In genomic region chr22:46100401-46101105, GRCh38 we compare ENCODE assay signal across 25 cellular contexts. TPM values are rescaled to one million over a fixed set of nuclear protein-coding genes. Genes with fewer than 3 reads are reported as not detected.
DNase-seq lines count a peak whose midpoint lies in the region; ATAC-seq and TF ChIP-seq lines count a peak whose summit lies in the region.
"Had no signal": no experiment of that assay in that cellular context is flagged by ENCODE, and none has a peak within 500 bp of the region (broad histone marks: within the 10 kb centered on the region; RNA-seq: fewer than 3 reads in every experiment).

No MANE protein-coding gene starts in this region.

- TF ChIP-seq CTCF in HEK293 (tag by site-specific recombination; IDR thresholded peaks at IDR 0.05) (no peak), body of pancreas (IDR thresholded peaks at IDR 0.05) (no peak), osteoblast (IDR thresholded peaks at IDR 0.05; ENCODE audit: extremely low read depth, low read depth, low read length) (no peak), testis (IDR thresholded peaks at IDR 0.05) (no peak)
- no peak for TF ChIP-seq CTCF in CD4-positive, alpha-beta T cell (IDR thresholded peaks at IDR 0.05)

- H3K9me3 Mint-ChIP-seq in CD4-positive, alpha-beta T cell, result no peaks in the 10 kb centered on the region
- H3K9me3 Mint-ChIP-seq: activated naive CD4-positive, alpha-beta T cell treated with anti-CD3 and anti-CD28 coated beads, Interleukin-2, amount 10 ng/mL, durations not matched to agents 7 days and 5 days; activated T-cell treated with anti-CD3 and anti-CD28 coated beads, Interleukin-2, amount 50 U/mL, for 72 hours; CD14-positive monocyte; HFFc6; memory B cell; naive B cell had no signal

- TF ChIP-seq POLR2A in body of pancreas (IDR thresholded peaks at IDR 0.05) (no peak), testis (IDR thresholded peaks at IDR 0.05) (no peak)

- intact Hi-C loops in body of pancreas (cut with DNase I) (no loop called here), testis (cut with DNase I; ENCODE audit: low total_unique reads) (no loop called here)
- intact Hi-C loops in CD4-positive, alpha-beta T cell (cut with DNase I, micrococcal nuclease), result no loop called here

- H3K27ac ChIP-seq in HEK293 (ENCODE audit: extremely low read depth, low read depth, low read length) (no peak overlapping the region), body of pancreas (peak overlapping the region in 3 of 4 donors; percentile 18 to 91 (median 58)), osteoblast (ENCODE audit: low read depth, low read length) (peak overlapping the region; percentile 47), testis (peak overlapping the region; percentile 36 to 95)
- no peak overlapping the region for H3K27ac ChIP-seq in CD4-positive, alpha-beta T cell (ENCODE audit: low read depth, low read length)
- H3K27ac ChIP-seq: right lobe of liver had no signal

- no peaks in the 10 kb centered on the region for H3K36me3 Mint-ChIP-seq in CD4-positive, alpha-beta T cell (ENCODE audit: low read depth)
- H3K36me3 Mint-ChIP-seq: activated naive CD4-positive, alpha-beta T cell treated with anti-CD3 and anti-CD28 coated beads, Interleukin-2, amount 10 ng/mL, durations not matched to agents 7 days and 5 days; naive B cell had no signal

- H3K27ac Mint-ChIP-seq in CD4-positive, alpha-beta T cell, result no peak overlapping the region
- H3K27ac Mint-ChIP-seq: activated naive CD4-positive, alpha-beta T cell treated with anti-CD3 and anti-CD28 coated beads, Interleukin-2, amount 10 ng/mL, durations not matched to agents 7 days and 5 days; activated T-cell treated with anti-CD3 and anti-CD28 coated beads, Interleukin-2, amount 50 U/mL, for 72 hours; CD14-positive monocyte; memory B cell had no signal

- H3K9me3 ChIP-seq in HEK293 (ENCODE audit: control insufficient read depth, insufficient read depth, low read depth, low read length) (no peaks in the 10 kb centered on the region), body of pancreas (no peaks in the 10 kb centered on the region), osteoblast (ENCODE audit: low read depth, low read length) (no peaks in the 10 kb centered on the region), testis (no peaks in the 10 kb centered on the region)
- H3K9me3 ChIP-seq in CD4-positive, alpha-beta T cell (ENCODE audit: control insufficient read depth, low read length), result no peaks in the 10 kb centered on the region
- H3K9me3 ChIP-seq: pancreas, right lobe of liver, transverse colon had no signal

- no peaks in the 10 kb centered on the region for H3K4me1 ChIP-seq in HEK293 (ENCODE audit: control insufficient read depth, insufficient read depth, low read length)
- H3K4me1 ChIP-seq in body of pancreas, result peaks cover 93% of the 10 kb centered on the region
- H3K4me1 ChIP-seq in osteoblast (ENCODE audit: insufficient read depth, low read length), result peaks cover 69% of the 10 kb centered on the region
- peaks cover 82% of the 10 kb centered on the region for H3K4me1 ChIP-seq in testis

- H3K4me3 Mint-ChIP-seq in CD4-positive, alpha-beta T cell, result no peak overlapping the region
- H3K4me3 Mint-ChIP-seq: activated naive CD4-positive, alpha-beta T cell treated with anti-CD3 and anti-CD28 coated beads, Interleukin-2, amount 10 ng/mL, durations not matched to agents 7 days and 5 days; activated T-cell treated with anti-CD3 and anti-CD28 coated beads, Interleukin-2, amount 50 U/mL, for 72 hours; CD14-positive monocyte; HFFc6; memory B cell; naive B cell had no signal

- no peak for DNase-seq in body of pancreas
- no peak for DNase-seq in osteoblast (ENCODE audit: insufficient read length, low spot score, missing footprints)
- DNase-seq in testis, result no peak
- DNase-seq in T-helper 2 cell, result no peak
- no peak for DNase-seq in glomerular visceral epithelial cell (ENCODE audit: extremely low spot score)
- DNase-seq in CD4-positive, alpha-beta T cell, result no peak
- DNase-seq: activated CD4-positive, alpha-beta T cell treated with anti-CD3 and anti-CD28 coated beads for 4 hours; activated naive CD4-positive, alpha-beta T cell treated with anti-CD3 and anti-CD28 coated beads, Interleukin-2, amount 10 ng/mL, durations not matched to agents 7 days and 5 days; activated T-cell treated with anti-CD3 and anti-CD28 coated beads, Interleukin-2, amount 50 U/mL, for 72 hours; anterior cingulate cortex; effector CD4-positive, alpha-beta T cell; erythroblast; HFFc6; naive B cell; NCI-H1105; NCI-H2029 treated with DMSO at 0.1 percent for 48 hours; NCI-H345; NCI-H82; right lobe of liver; transverse colon had no signal

- POLR2A ChIA-PET in HEK293 (lab: Yijun Ruan, JAX), result no interaction called here
- POLR2A ChIA-PET in CD4-positive, alpha-beta T cell (lab: Charles Lee), result no interaction called here

- H3K4me2 ChIP-seq in osteoblast (ENCODE audit: insufficient read depth, low read length), result no peak overlapping the region

- no peak overlapping the region for H2AFZ ChIP-seq in osteoblast (ENCODE audit: low read length)

- H3K27me3 ChIP-seq in body of pancreas (no peaks in the 10 kb centered on the region), osteoblast (ENCODE audit: insufficient read depth, low read length) (no peaks in the 10 kb centered on the region), testis (no peaks in the 10 kb centered on the region)
- no peaks in the 10 kb centered on the region for H3K27me3 ChIP-seq in CD4-positive, alpha-beta T cell (ENCODE audit: control insufficient read depth, insufficient read depth, low read length)
- H3K27me3 ChIP-seq: pancreas, right lobe of liver, transverse colon had no signal

- no peaks in the 10 kb centered on the region for H3K4me1 Mint-ChIP-seq in CD4-positive, alpha-beta T cell (ENCODE audit: low read depth)
- H3K4me1 Mint-ChIP-seq: activated naive CD4-positive, alpha-beta T cell treated with anti-CD3 and anti-CD28 coated beads, Interleukin-2, amount 10 ng/mL, durations not matched to agents 7 days and 5 days; CD14-positive monocyte; memory B cell; naive B cell had no signal

- H3K27me3 Mint-ChIP-seq in CD4-positive, alpha-beta T cell, result no peaks in the 10 kb centered on the region
- H3K27me3 Mint-ChIP-seq: activated naive CD4-positive, alpha-beta T cell treated with anti-CD3 and anti-CD28 coated beads, Interleukin-2, amount 10 ng/mL, durations not matched to agents 7 days and 5 days; memory B cell; naive B cell had no signal

- H3K36me3 ChIP-seq in HEK293 (ENCODE audit: control insufficient read depth in 2 of 2, insufficient read depth in 1 of 2, low read length in 2 of 2) (peaks cover 0 to 39% of the 10 kb centered on the region in 2 experiments; a peak in 2 of 3 replicates), body of pancreas (replicated peaks in 1 of 2; ENCODE audit: insufficient read depth in 1 of 2, low read depth in 2 of 2) (peaks cover 15 to 16% of the 10 kb centered on the region in 2 donors), osteoblast (ENCODE audit: insufficient read depth, low read length) (peaks cover 95% of the 10 kb centered on the region), testis (ENCODE audit: low read depth, missing control alignments) (no peaks in the 10 kb centered on the region)

- ATAC-seq in body of pancreas (no peak), GM18870 (IDR thresholded peaks at IDR 0.05; ENCODE audit: unreplicated experiment) (no peak)
- no peak for ATAC-seq in CD4-positive, alpha-beta T cell (ENCODE audit: poor library complexity)
- ATAC-seq: pancreas, right lobe of liver had no signal

- peaks cover 99% of the 10 kb centered on the region for H3K79me2 ChIP-seq in osteoblast (ENCODE audit: insufficient read depth, low read length)

- H4K20me1 ChIP-seq in osteoblast (ENCODE audit: insufficient read depth, low read length), result peaks cover 95% of the 10 kb centered on the region

- CTCF ChIA-PET in HEK293 (lab: Yijun Ruan, JAX), result interaction anchor here (1.0 kb wide), 1 partner anchor 95 kb away, joined by 5 read pairs; no protein-coding TSS in a partner anchor
- CTCF ChIA-PET in CD4-positive, alpha-beta T cell (lab: Charles Lee), result no interaction called here

- no peak overlapping the region for H3K4me3 ChIP-seq in HEK293 (ENCODE audit: low read depth, low read length)
- no peak overlapping the region for H3K4me3 ChIP-seq in body of pancreas
- no peak overlapping the region for H3K4me3 ChIP-seq in osteoblast (ENCODE audit: insufficient read depth, low read length)
- no peak overlapping the region for H3K4me3 ChIP-seq in testis
- H3K4me3 ChIP-seq: pancreas, right lobe of liver, transverse colon had no signal

- 50 to 74% methylated on average over 7 to 21 of the region's 21 CpGs for WGBS in body of pancreas, 2 donors
- 66 to 72% methylated on average over 15 to 21 of the region's 21 CpGs for WGBS in testis, 2 donors

TF ChIP-seq in HEK293, 187 proteins besides CTCF, POLR2A, EP300 and RAD21:
- TF ChIP-seq ZIC2 (tag by site-specific recombination; IDR thresholded peaks at IDR 0.05), result peak; percentile 10; the same call in 1 of the 2 replicates
- TF ChIP-seq ZNF549 (tag by site-specific recombination; IDR thresholded peaks at IDR 0.05), result no peak

RNA-seq across cellular contexts. Expression of gene PPARA, which starts 49.8 kb away (rescaled TPM):
- total RNA-seq in body of pancreas (10 to 100 TPM; 15.8 to 19.8 TPM), osteoblast (21.8 and 22.1 TPM in 2 replicates), testis (10 to 100 TPM; 18.1 to 19.9 TPM)
- polyA plus RNA-seq in testis (ENCODE audit: insufficient read depth, low read depth, low replicate concordance), result 4.8 TPM
- 1 to 10 TPM; 9.1 to 9.3 TPM for total RNA-seq in CD4-positive, alpha-beta T cell

Comparison
In these comparisons a context has a peak if more than half of its experiments do, and no peak if none do; other contexts are left out.
1. H3K27ac ChIP-seq: peak in body of pancreas (3 of 4), osteoblast (single experiment) and testis (2 of 2); none in HEK293 (single experiment) and CD4-positive, alpha-beta T cell (single experiment).